In the genomic region with DNA sequence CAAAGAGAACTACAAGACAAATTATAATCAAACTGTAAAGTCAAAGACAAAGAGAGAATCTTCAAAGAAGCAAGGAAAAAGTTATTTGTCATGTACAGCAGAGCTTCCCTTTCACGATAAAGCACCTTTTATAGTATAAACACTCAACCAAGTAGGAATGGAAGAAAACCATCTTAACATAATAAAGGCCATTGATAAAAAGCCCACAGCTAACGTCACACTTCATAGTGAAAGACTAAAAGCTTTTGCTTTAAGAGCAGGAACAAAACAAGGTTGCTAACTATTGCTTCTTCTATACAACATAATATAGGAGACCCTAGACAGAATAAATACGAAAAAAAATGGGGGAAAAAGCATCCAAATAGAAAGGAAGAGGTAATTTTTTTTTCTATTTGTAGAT, we compare ENCODE assay signal across 35 cellular contexts.
"Had no signal": no experiment of that assay in that cellular context is flagged by ENCODE, and none has a peak within 500 bp of the region (broad histone marks: within the 10 kb centered on the region; RNA-seq: fewer than 3 reads in every experiment).

No MANE protein-coding gene starts in this region.

- H3K27ac ChIP-seq: adrenal gland, brain microvascular endothelial cell, cardiac muscle cell, coronary artery, SJCRH30 had no signal

- H3K9me3 ChIP-seq: adrenal gland, SJCRH30 had no signal

- H3K9me2 ChIP-seq: SK-N-SH had no signal

- H3K4me2 ChIP-seq: SK-N-SH had no signal

- H3K4me3 Mint-ChIP-seq: activated B cell treated with CpG ODN at 0.5 μM for 24 hours; activated CD4-positive, alpha-beta memory T cell treated with anti-CD3 and anti-CD28 coated beads for 36 hours; activated naive CD4-positive, alpha-beta T cell treated with anti-CD3 and anti-CD28 coated beads for 36 hours; activated T-cell treated with anti-CD3 and anti-CD28 coated beads, Interleukin-2, amount 50 U/mL, for 4 hours; activated T-helper 1 cell treated with anti-CD3 and anti-CD28 coated beads, Interleukin-12 subunit alpha, Interleukin-12 subunit beta, Interleukin-2, Interleukin-4 antibody, amounts not matched to agents 30 ng/mL and 10 ng/mL and 1 ng/mL, durations not matched to agents 14 hours and 24 hours and 36 hours; central memory CD8-positive, alpha-beta T cell; T-helper 1 cell treated with Interleukin-12 subunit alpha and Interleukin-12 subunit beta and Interleukin-4 antibody, amounts not matched to agents 30 μg/mL and 1 μg/mL, for 36 hours; T-helper 2 cell treated with Interferon-gamma antibody and Interleukin-4, amounts not matched to agents 5 μg/mL and 100 μg/mL, for 36 hours had no signal

- H3K27me3 Mint-ChIP-seq: activated B cell treated with CpG ODN at 0.5 μM for 24 hours; activated CD4-positive, alpha-beta memory T cell treated with anti-CD3 and anti-CD28 coated beads for 36 hours; central memory CD8-positive, alpha-beta T cell had no signal

- H3K9me3 Mint-ChIP-seq: activated B cell treated with CpG ODN at 0.5 μM for 24 hours; activated CD4-positive, alpha-beta memory T cell treated with anti-CD3 and anti-CD28 coated beads for 36 hours; activated naive CD4-positive, alpha-beta T cell treated with anti-CD3 and anti-CD28 coated beads for 36 hours; activated naive CD4-positive, alpha-beta T cell treated with anti-CD3 and anti-CD28 coated beads, Interleukin-2, amount 50 U/mL, for 72 hours; activated T-cell treated with anti-CD3 and anti-CD28 coated beads, Interleukin-2, amount 50 U/mL, for 4 hours; activated T-helper 1 cell treated with anti-CD3 and anti-CD28 coated beads, Interleukin-12 subunit alpha, Interleukin-12 subunit beta, Interleukin-2, Interleukin-4 antibody, amounts not matched to agents 30 ng/mL and 10 ng/mL and 1 ng/mL, durations not matched to agents 14 hours and 24 hours and 36 hours; central memory CD8-positive, alpha-beta T cell; T-helper 1 cell treated with Interleukin-12 subunit alpha and Interleukin-12 subunit beta and Interleukin-4 antibody, amounts not matched to agents 30 μg/mL and 1 μg/mL, for 36 hours; T-helper 2 cell treated with Interferon-gamma antibody and Interleukin-4, amounts not matched to agents 5 μg/mL and 100 μg/mL, for 36 hours had no signal

- DNase-seq: activated B cell treated with CpG ODN at 0.5 μM for 24 hours; activated CD4-positive, alpha-beta memory T cell treated with anti-CD3 and anti-CD28 coated beads for 36 hours; activated CD4-positive, alpha-beta T cell treated with anti-CD3 and anti-CD28 coated beads for 4 hours; activated CD4-positive, alpha-beta T cell treated with anti-CD3 and anti-CD28 coated beads, Interleukin-2, amount 50 U/mL, for 1 hour; activated CD4-positive, CD25-positive, alpha-beta regulatory T cell treated with anti-CD3 and anti-CD28 coated beads, Interleukin-2, amount 50 U/mL, for 72 hours; activated CD8-positive, alpha-beta memory T cell treated with anti-CD3 and anti-CD28 coated beads, Interleukin-2, amount 50 U/mL, for 4 hours; activated gamma-delta T cell treated with Interleukin-2 at 50 U/mL for 16 hours; activated naive CD4-positive, alpha-beta T cell treated with anti-CD3 and anti-CD28 coated beads for 36 hours; activated T-cell treated with anti-CD3 and anti-CD28 coated beads for 4 hours; activated T-cell treated with anti-CD3 and anti-CD28 coated beads, Interleukin-2, amount 50 U/mL, for 4 hours; adrenal gland; brain microvascular endothelial cell; NCI-H1048; NCI-H1105 treated with DMSO at 0.1 percent for 48 hours; NCI-H1436; NCI-H1694; NCI-H1930; NCI-H2081 treated with DMSO at 0.1 percent for 48 hours; NCI-H2171; NCI-H510A; NCI-H526; NCI-H748 treated with DMSO at 0.1 percent for 48 hours; NK-92 treated with Interleukin-12 subunit alpha and Interleukin-12 subunit beta, amount 100 ng/mL, for 24 hours; OCI-M1; SHP77; SJCRH30; SK-N-SH had no signal

- H3K36me3 ChIP-seq: adrenal gland, brain microvascular endothelial cell, cardiac muscle cell, SJCRH30 had no signal

- FAIRE-seq: TTC549 had no signal

- H3K4me3 ChIP-seq: adrenal gland, cardiac muscle cell, coronary artery, SJCRH30 had no signal

- H3K36me3 Mint-ChIP-seq: activated CD4-positive, alpha-beta memory T cell treated with anti-CD3 and anti-CD28 coated beads for 36 hours; activated naive CD4-positive, alpha-beta T cell treated with anti-CD3 and anti-CD28 coated beads, Interleukin-2, amount 50 U/mL, for 72 hours had no signal

- H3K27ac Mint-ChIP-seq: activated B cell treated with CpG ODN at 0.5 μM for 24 hours; activated CD4-positive, alpha-beta memory T cell treated with anti-CD3 and anti-CD28 coated beads for 36 hours; activated naive CD4-positive, alpha-beta T cell treated with anti-CD3 and anti-CD28 coated beads for 36 hours; activated naive CD4-positive, alpha-beta T cell treated with anti-CD3 and anti-CD28 coated beads, Interleukin-2, amount 50 U/mL, for 72 hours; activated T-helper 1 cell treated with anti-CD3 and anti-CD28 coated beads, Interleukin-12 subunit alpha, Interleukin-12 subunit beta, Interleukin-2, Interleukin-4 antibody, amounts not matched to agents 30 ng/mL and 10 ng/mL and 1 ng/mL, durations not matched to agents 14 hours and 24 hours and 36 hours; T-helper 1 cell treated with Interleukin-12 subunit alpha and Interleukin-12 subunit beta and Interleukin-4 antibody, amounts not matched to agents 30 μg/mL and 1 μg/mL, for 36 hours; T-helper 2 cell treated with Interferon-gamma antibody and Interleukin-4, amounts not matched to agents 5 μg/mL and 100 μg/mL, for 36 hours had no signal

- H3K9ac ChIP-seq: SK-N-SH had no signal

- H3K4me1 Mint-ChIP-seq: activated B cell treated with CpG ODN at 0.5 μM for 24 hours; central memory CD8-positive, alpha-beta T cell had no signal

- H3K4me1 ChIP-seq: adrenal gland, SJCRH30 had no signal

- H3K27me3 ChIP-seq: adrenal gland, brain microvascular endothelial cell, cardiac muscle cell, SJCRH30 had no signal

- ATAC-seq: activated naive CD4-positive, alpha-beta T cell treated with anti-CD3 and anti-CD28 coated beads, Interleukin-2, amount 50 U/mL, for 72 hours; activated T-cell treated with anti-CD3 and anti-CD28 coated beads, Interleukin-2, amount 50 U/mL, for 4 hours had no signal
